In genomic region chr5:151799407-151799806, GRCh38 we compare ENCODE assay signal across 2 cellular contexts.
TF ChIP-seq lines count a peak whose summit lies in the region.

No MANE protein-coding gene starts in this region.

TF ChIP-seq in SK-N-SH, 30 proteins besides CTCF, POLR2A, EP300 and RAD21:
- TF ChIP-seq SIN3A (IDR thresholded peaks at IDR 0.05; ENCODE audit: borderline replicate concordance, low read depth, low read length) (no peak), FOSL2 (IDR thresholded peaks at IDR 0.05; ENCODE audit: borderline replicate concordance, low read depth) (peak; percentile 24; the same call in 1 of the 2 replicates)
TF ChIP-seq in SK-N-SH: peak in this region for 1.

TF ChIP-seq in endothelial cell of umbilical vein, 7 proteins besides CTCF, POLR2A, EP300 and RAD21:
- peak; percentile 4 for TF ChIP-seq FOS (IDR thresholded peaks at IDR 0.05; ENCODE audit: borderline replicate concordance, insufficient read depth, low read length)
- TF ChIP-seq JUN (IDR thresholded peaks at IDR 0.05; ENCODE audit: borderline replicate concordance, insufficient read depth, insufficient read length, low read depth), result no peak
